Comparison of ENCODE assay signal across 8 cellular contexts in genomic region chr16:83353241-83353640, GRCh38.
"Had no signal": no experiment of that assay in that cellular context is flagged by ENCODE, and none has a peak within 500 bp of the region (broad histone marks: within the 10 kb centered on the region; RNA-seq: fewer than 3 reads in every experiment).

No MANE protein-coding gene starts in this region.

- DNase-seq: GM23248, GOT3, H7, HFFc6, IMR-90 had no signal

- H3K36me3 ChIP-seq: HAP-1 had no signal

- H3K27ac ChIP-seq: GM23248 had no signal

- H3K4me3 Mint-ChIP-seq: HFFc6 had no signal

- H3K9me3 ChIP-seq: HAP-1 had no signal

- H3K4me1 ChIP-seq: HAP-1 had no signal

- ATAC-seq: HCT116, K562 had no signal

- H3K27ac Mint-ChIP-seq: HFFc6 had no signal

- H3K4me3 ChIP-seq: GM23248, HAP-1, K562 had no signal
